In the genomic region with DNA sequence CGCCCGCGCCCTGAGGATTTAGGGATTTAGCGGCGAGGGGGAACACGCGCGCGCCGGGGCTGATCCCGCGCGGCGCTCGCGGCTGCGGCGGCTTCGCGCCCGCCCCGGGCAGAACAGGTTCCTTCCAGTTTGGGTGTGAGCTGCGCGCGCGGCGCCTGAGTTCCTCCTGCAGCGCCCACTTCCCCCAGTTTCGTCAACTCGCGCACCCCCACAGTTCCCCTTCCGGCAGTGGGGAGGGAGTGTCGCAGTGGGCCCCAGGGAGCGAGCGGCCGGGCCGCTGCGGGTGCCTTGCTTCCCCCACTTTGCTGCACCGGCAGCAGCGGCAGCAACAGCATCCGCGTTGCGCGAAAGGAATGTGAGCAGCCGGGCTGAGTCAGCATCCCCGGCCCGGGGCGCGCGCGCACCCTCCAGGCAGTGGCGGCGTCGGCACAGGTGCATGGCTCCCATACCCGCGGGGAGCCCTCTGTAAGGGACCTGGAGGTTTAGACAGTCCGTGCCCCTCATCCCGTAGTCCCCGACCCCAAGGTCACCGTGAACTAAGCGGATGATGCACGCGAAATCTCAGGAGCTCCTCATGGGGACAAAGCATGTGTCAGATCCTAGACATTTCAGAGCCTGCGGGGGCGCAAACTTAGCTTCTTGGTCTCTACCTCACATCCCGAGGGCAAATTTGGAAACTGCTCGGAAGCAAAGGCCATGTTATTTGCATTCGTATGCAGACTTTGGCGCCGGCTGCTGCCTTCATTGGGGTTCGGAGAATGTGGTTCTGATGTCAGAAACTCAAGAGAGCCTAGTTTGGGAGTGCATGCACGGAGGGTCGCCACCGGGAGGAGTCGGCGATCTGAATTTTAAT, we compare ENCODE assay signal across 8 cellular contexts. TPM values are rescaled to one million over a fixed set of nuclear protein-coding genes. Genes with fewer than 3 reads are reported as not detected.
DNase-seq lines count a peak whose midpoint lies in the region; ATAC-seq and TF ChIP-seq lines count a peak whose summit lies in the region.

No MANE protein-coding gene starts in this region.

- peak overlapping the region; percentile 73; the same call in 1 of the 2 replicates for H3K27ac ChIP-seq in HUES64 (ENCODE audit: low read depth, low read length)
- H3K27ac ChIP-seq in RWPE2 (ENCODE audit: poor library complexity, severe bottlenecking), result no peak overlapping the region
- H3K27ac ChIP-seq in osteoblast (ENCODE audit: low read depth, low read length), result peak overlapping the region; percentile 76
- H3K27ac ChIP-seq in thoracic aorta, result peak overlapping the region in 1 of 2 donors; percentile 5

- H3K36me3 ChIP-seq in HUES64 (ENCODE audit: insufficient read depth, low read length) (no peaks in the 10 kb centered on the region), RWPE2 (ENCODE audit: low read depth) (no peaks in the 10 kb centered on the region), osteoblast (ENCODE audit: insufficient read depth, low read length) (no peaks in the 10 kb centered on the region), thoracic aorta (no peaks in the 10 kb centered on the region)

- H3K4me3 ChIP-seq in HUES64 (ENCODE audit: low read length), result peak overlapping the region; percentile 73
- H3K4me3 ChIP-seq in RWPE2 (ENCODE audit: severe bottlenecking), result peak overlapping the region; percentile 55
- H3K4me3 ChIP-seq in osteoblast (ENCODE audit: insufficient read depth, low read length), result peak overlapping the region; percentile 84
- H3K4me3 ChIP-seq in thoracic aorta, result peak overlapping the region; percentile 83

- TF ChIP-seq CTCF in RWPE2 (IDR thresholded peaks at IDR 0.05; ENCODE audit: poor library complexity, severe bottlenecking), result no peak
- TF ChIP-seq CTCF in osteoblast (IDR thresholded peaks at IDR 0.05; ENCODE audit: extremely low read depth, low read depth, low read length), result peak; percentile 37
- TF ChIP-seq CTCF in thoracic aorta (IDR thresholded peaks at IDR 0.05), result no peak

- H3K4me2 ChIP-seq in osteoblast (ENCODE audit: insufficient read depth, low read length), result peak overlapping the region; percentile 82

- ATAC-seq in GM21526 (IDR thresholded peaks at IDR 0.05; ENCODE audit: low FRiP score, unreplicated experiment) (peak; percentile 54), RWPE2 (ENCODE audit: low read depth) (peak; percentile 83), thoracic aorta (ENCODE audit: insufficient number of reproducible peaks, low FRiP score, low read depth) (no peak)

- DNase-seq in DMS53 treated with DMSO at 0.1 percent for 48 hours (lab: John Stamatoyannopoulos, UW; ENCODE audit: unreplicated experiment) (peak; percentile 34), RWPE2 (ENCODE audit: low spot score) (peak; percentile 78), activated gamma-delta T cell treated with Interleukin-2 at 50 U/mL for 16 hours (peak; percentile 92), glomerular visceral epithelial cell (ENCODE audit: extremely low spot score) (peak; percentile 76), osteoblast (ENCODE audit: insufficient read length, low spot score, missing footprints) (peak; percentile 98), thoracic aorta (ENCODE audit: low spot score) (no peak)

- no peaks in the 10 kb centered on the region for H3K9me3 ChIP-seq in HUES64 (ENCODE audit: insufficient read depth, low read depth, low read length)
- H3K9me3 ChIP-seq in RWPE2 (ENCODE audit: severe bottlenecking), result no peaks in the 10 kb centered on the region
- no peaks in the 10 kb centered on the region for H3K9me3 ChIP-seq in osteoblast (ENCODE audit: low read depth, low read length)
- H3K9me3 ChIP-seq in thoracic aorta, result no peaks in the 10 kb centered on the region

- H3K27me3 ChIP-seq in HUES64 (ENCODE audit: insufficient read depth, low read length) (peaks cover 46% of the 10 kb centered on the region), RWPE2 (ENCODE audit: insufficient read depth, poor library complexity, severe bottlenecking) (peaks cover 41% of the 10 kb centered on the region), osteoblast (ENCODE audit: insufficient read depth, low read length) (peaks cover 3% of the 10 kb centered on the region), thoracic aorta (replicated peaks; ENCODE audit: insufficient read depth) (no peaks in the 10 kb centered on the region)

- H2AFZ ChIP-seq in osteoblast (ENCODE audit: low read length), result peak overlapping the region; percentile 36

- peak overlapping the region; percentile 90 for H3K9ac ChIP-seq in HUES64 (ENCODE audit: low read depth, low read length)

- H3K79me2 ChIP-seq in osteoblast (ENCODE audit: insufficient read depth, low read length), result peaks cover 10% of the 10 kb centered on the region

- H4K20me1 ChIP-seq in osteoblast (ENCODE audit: insufficient read depth, low read length), result no peaks in the 10 kb centered on the region

- under 1% methylated on average over 76 of the region's 76 CpGs for WGBS in HUES64

- H3K4me1 ChIP-seq in HUES64 (ENCODE audit: insufficient read depth, low read length), result peaks cover 54% of the 10 kb centered on the region
- no peaks in the 10 kb centered on the region for H3K4me1 ChIP-seq in RWPE2 (ENCODE audit: insufficient read depth, poor library complexity, severe bottlenecking)
- peaks cover 25% of the 10 kb centered on the region for H3K4me1 ChIP-seq in osteoblast (ENCODE audit: insufficient read depth, low read length)
- peaks cover 0 to 28% of the 10 kb centered on the region in 2 donors for H3K4me1 ChIP-seq in thoracic aorta (ENCODE audit: control insufficient read depth in 1 of 2, low read depth in 2 of 2)

RNA-seq across cellular contexts. Expression of a gene that starts 0.8 kb away (rescaled TPM):
- 2.8 TPM for polyA plus RNA-seq in HUES64 (2013, experiment 1 of 2)
- polyA plus RNA-seq in HUES64 (2013, experiment 2 of 2), result 3.9 TPM
- total RNA-seq in osteoblast (7.6 and 7.7 TPM in 2 replicates), thoracic aorta (10 to 100 TPM in 1 of 2 donors, 1 to 10 TPM in 1; 5.4 to 16.9 TPM)

RNA-seq across cellular contexts. Expression of a gene that starts 1.1 kb away (rescaled TPM):
- 0.05 TPM for polyA plus RNA-seq in HUES64 (2013, experiment 1 of 2)
- 0.19 TPM for polyA plus RNA-seq in HUES64 (2013, experiment 2 of 2)
- 1.4 and 3.8 TPM in 2 replicates for total RNA-seq in osteoblast
- 1 to 10 TPM in 1 of 2 donors, under 1 TPM in 1; 0.41 to 1.2 TPM for total RNA-seq in thoracic aorta

RNA-seq across cellular contexts. Expression of a gene that starts 44.2 kb away (rescaled TPM):
- 48.6 TPM for polyA plus RNA-seq in HUES64 (2013, experiment 1 of 2)
- 62.4 TPM for polyA plus RNA-seq in HUES64 (2013, experiment 2 of 2)
- total RNA-seq in osteoblast (80.3 and 84.0 TPM in 2 replicates), thoracic aorta (10 to 100 TPM; 28.7 to 42.6 TPM)
